Comparison of ENCODE assay signal across 17 cellular contexts in genomic region chrX:2635366-2635765, GRCh38.
"Had no signal": no experiment of that assay in that cellular context is flagged by ENCODE, and none has a peak within 500 bp of the region (broad histone marks: within the 10 kb centered on the region; RNA-seq: fewer than 3 reads in every experiment).

No MANE protein-coding gene starts in this region.

- DNase-seq: activated CD4-positive, alpha-beta memory T cell treated with anti-CD3 and anti-CD28 coated beads for 36 hours; activated CD4-positive, alpha-beta T cell treated with anti-CD3 and anti-CD28 coated beads for 4 hours; activated gamma-delta T cell treated with Interleukin-2 at 50 U/mL for 16 hours; activated T-cell treated with anti-CD3 and anti-CD28 coated beads for 4 hours; adrenal gland; effector CD4-positive, alpha-beta T cell; foreskin keratinocyte; kidney; left lung; midbrain; nephron progenitor cell; occipital lobe; stimulated activated CD4-positive, alpha-beta T cell treated with anti-CD3 and anti-CD28 coated beads, Interleukin-2, amount 100 ng/mL, for 24 hours; stimulated activated naive CD4-positive, alpha-beta T cell treated with Interleukin-2 at 50 U/mL for 16 hours; T-cell had no signal

- H3K27me3 ChIP-seq: adrenal gland, foreskin keratinocyte, left lung, right atrium auricular region, tibial nerve had no signal

- H3K27ac ChIP-seq: adrenal gland, foreskin keratinocyte, left lung, right atrium auricular region, tibial nerve had no signal

- H3K4me3 ChIP-seq: adrenal gland, left lung, right atrium auricular region, tibial nerve had no signal

- H3K4me1 ChIP-seq: adrenal gland, foreskin keratinocyte, left lung, right atrium auricular region, tibial nerve had no signal

- H3K9me3 ChIP-seq: adrenal gland had no signal

- H3K36me3 ChIP-seq: adrenal gland, right atrium auricular region had no signal
